9 cellular contexts compared by ENCODE assay signal in the genomic region with DNA sequence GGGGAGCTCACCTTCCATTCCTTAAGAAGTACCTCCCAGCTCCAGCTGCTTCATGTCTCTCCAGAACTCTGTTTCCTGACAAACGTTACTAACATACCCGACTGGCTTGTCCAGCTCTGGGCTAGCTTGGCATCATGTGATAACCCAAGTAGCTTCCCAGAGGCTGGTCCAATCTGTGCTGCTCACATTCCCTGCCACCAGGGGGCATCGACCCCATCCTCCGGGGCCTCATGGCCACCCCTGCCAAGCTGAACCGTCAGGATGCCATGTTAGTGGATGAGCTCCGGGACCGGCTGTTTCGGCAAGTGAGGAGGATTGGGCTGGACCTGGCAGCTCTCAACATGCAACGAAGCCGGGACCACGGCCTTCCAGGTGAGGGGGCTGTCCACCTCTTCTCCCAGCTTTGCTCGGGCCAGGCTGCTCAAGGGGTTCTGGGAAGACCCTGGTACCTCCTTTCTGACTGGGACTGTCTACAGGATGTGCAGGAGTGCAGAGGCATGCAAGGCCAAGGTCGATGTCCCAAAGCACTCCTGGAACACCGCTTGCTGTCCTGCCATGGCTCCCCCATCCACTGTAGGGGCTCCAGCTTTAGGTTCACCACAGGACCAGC. TPM values are rescaled to one million over a fixed set of nuclear protein-coding genes. Genes with fewer than 3 reads are reported as not detected.
DNase-seq lines count a peak whose midpoint lies in the region; ATAC-seq and TF ChIP-seq lines count a peak whose summit lies in the region.
"Had no signal": no experiment of that assay in that cellular context is flagged by ENCODE, and none has a peak within 500 bp of the region (broad histone marks: within the 10 kb centered on the region; RNA-seq: fewer than 3 reads in every experiment).

No MANE protein-coding gene starts in this region.

- peaks cover 0 to 2% (median 0%) of the 10 kb centered on the region in 7 donors for H3K9me3 Mint-ChIP-seq in CD14-positive monocyte
- no peaks in the 10 kb centered on the region for H3K9me3 Mint-ChIP-seq in activated CD8-positive, alpha-beta T cell treated with anti-CD3 and anti-CD28 coated beads, Interleukin-2, amount 10 ng/mL, durations not matched to agents 7 days and 5 days (ENCODE audit: insufficient read depth)
- H3K9me3 Mint-ChIP-seq in progenitor cell of endocrine pancreas (ENCODE audit: low read depth): no peaks in the 10 kb centered on the region

- H3K4me3 Mint-ChIP-seq in CD14-positive monocyte (no peak overlapping the region), progenitor cell of endocrine pancreas (ENCODE audit: low read depth) (no peak overlapping the region)
- H3K4me3 Mint-ChIP-seq in activated CD8-positive, alpha-beta T cell treated with anti-CD3 and anti-CD28 coated beads, Interleukin-2, amount 10 ng/mL, durations not matched to agents 7 days and 5 days: no peak overlapping the region

- ATAC-seq in GM21825 (IDR thresholded peaks at IDR 0.05; ENCODE audit: unreplicated experiment) (peak; percentile 52), GM21737 (IDR thresholded peaks at IDR 0.05; ENCODE audit: unreplicated experiment) (no peak)
- peak; percentile 92 for ATAC-seq in activated CD8-positive, alpha-beta T cell treated with anti-CD3 and anti-CD28 coated beads, Interleukin-2, amount 10 ng/mL, durations not matched to agents 7 days and 5 days

- DNase-seq in CD14-positive monocyte (ENCODE audit: low spot score) (peak; percentile 74), NCI-H748 (lab: John Stamatoyannopoulos, UW; ENCODE audit: unreplicated experiment) (peak; percentile 78), erythroblast (lab: John Stamatoyannopoulos, UW) (peak; percentile 60 to 68), progenitor cell of endocrine pancreas (ENCODE audit: low spot score, unreplicated experiment) (peak; percentile 41), mesenteric fat pad (ENCODE audit: low spot score) (no peak)
- DNase-seq in activated CD8-positive, alpha-beta T cell treated with anti-CD3 and anti-CD28 coated beads, Interleukin-2, amount 10 ng/mL, durations not matched to agents 7 days and 5 days: peak; percentile 68

- H3K4me1 Mint-ChIP-seq in CD14-positive monocyte: peaks cover 6% of the 10 kb centered on the region
- no peaks in the 10 kb centered on the region for H3K4me1 Mint-ChIP-seq in activated CD8-positive, alpha-beta T cell treated with anti-CD3 and anti-CD28 coated beads, Interleukin-2, amount 10 ng/mL, durations not matched to agents 7 days and 5 days (ENCODE audit: low read depth)
- H3K4me1 Mint-ChIP-seq in progenitor cell of endocrine pancreas (ENCODE audit: low read depth): no peaks in the 10 kb centered on the region

- no peak overlapping the region for H3K27ac Mint-ChIP-seq in CD14-positive monocyte
- no peak overlapping the region for H3K27ac Mint-ChIP-seq in activated CD8-positive, alpha-beta T cell treated with anti-CD3 and anti-CD28 coated beads, Interleukin-2, amount 10 ng/mL, durations not matched to agents 7 days and 5 days
- H3K27ac Mint-ChIP-seq in progenitor cell of endocrine pancreas: peak overlapping the region; percentile 10

- intact Hi-C loops in CD14-positive monocyte (cut with micrococcal nuclease): loop anchor here in 1 of 2 donors (2.0 kb wide), 1 partner anchor 247 kb away; no protein-coding TSS in a partner anchor

- POLR2A ChIA-PET in activated CD8-positive, alpha-beta T cell treated with anti-CD3 and anti-CD28 coated beads, Interleukin-2, amount 10 ng/mL, durations not matched to agents 7 days and 5 days (lab: Charles Lee): no interaction called here

- CTCF ChIA-PET in activated CD8-positive, alpha-beta T cell treated with anti-CD3 and anti-CD28 coated beads, Interleukin-2, amount 10 ng/mL, durations not matched to agents 7 days and 5 days (lab: Charles Lee): interaction anchor here (0.7 to 3.7 kb wide), 33 partner anchors 9 to 367 kb away, joined by 3 to 30 read pairs (median 4); a partner anchor contains a TSS

- H3K27me3 Mint-ChIP-seq in CD14-positive monocyte (ENCODE audit: low read depth in 3 of 3): peaks cover 13 to 33% (median 23%) of the 10 kb centered on the region in 3 donors
- H3K27me3 Mint-ChIP-seq in activated CD8-positive, alpha-beta T cell treated with anti-CD3 and anti-CD28 coated beads, Interleukin-2, amount 10 ng/mL, durations not matched to agents 7 days and 5 days (ENCODE audit: low read depth): peaks cover 4% of the 10 kb centered on the region
- H3K27me3 Mint-ChIP-seq in progenitor cell of endocrine pancreas: peaks cover 39% of the 10 kb centered on the region

- TF ChIP-seq CTCF in CD14-positive monocyte (IDR thresholded peaks at IDR 0.05): peak; percentile 83
- peak; percentile 68 for TF ChIP-seq CTCF in progenitor cell of endocrine pancreas (IDR thresholded peaks at IDR 0.05; ENCODE audit: unreplicated experiment)

- H3K36me3 Mint-ChIP-seq in CD14-positive monocyte: peaks cover 0 to under 1% of the 10 kb centered on the region in 2 donors
- no peaks in the 10 kb centered on the region for H3K36me3 Mint-ChIP-seq in activated CD8-positive, alpha-beta T cell treated with anti-CD3 and anti-CD28 coated beads, Interleukin-2, amount 10 ng/mL, durations not matched to agents 7 days and 5 days (ENCODE audit: low read depth)
- H3K36me3 Mint-ChIP-seq in progenitor cell of endocrine pancreas (ENCODE audit: insufficient read depth): peaks cover 1% of the 10 kb centered on the region

- TF ChIP-seq POLR2A in erythroblast (IDR thresholded peaks at IDR 0.05; ENCODE audit: low read length): no peak

RNA-seq across cellular contexts. Expression of a gene that starts 7.6 kb away (rescaled TPM):
- not detected for polyA plus RNA-seq in CD14-positive monocyte
- total RNA-seq in activated CD8-positive, alpha-beta T cell treated with anti-CD3 and anti-CD28 coated beads, Interleukin-2, amount 10 ng/mL, durations not matched to agents 7 days and 5 days: not detected
- total RNA-seq in progenitor cell of endocrine pancreas (not detected in 2 replicates), mesenteric fat pad (not detected)
- total RNA-seq: subcutaneous adipose tissue had no signal

RNA-seq across cellular contexts. Expression of a gene that starts 18.9 kb away (rescaled TPM):
- 1 to 10 TPM; 4.2 to 5.0 TPM for polyA plus RNA-seq in CD14-positive monocyte
- 10 to 100 TPM; 16.1 to 17.6 TPM for total RNA-seq in activated CD8-positive, alpha-beta T cell treated with anti-CD3 and anti-CD28 coated beads, Interleukin-2, amount 10 ng/mL, durations not matched to agents 7 days and 5 days
- total RNA-seq in progenitor cell of endocrine pancreas (40.0 and 44.3 TPM in 2 replicates), mesenteric fat pad (9.6 TPM)

RNA-seq across cellular contexts. Expression of a gene that starts 33.3 kb away (rescaled TPM):
- not detected for polyA plus RNA-seq in CD14-positive monocyte
- not detected for total RNA-seq in activated CD8-positive, alpha-beta T cell treated with anti-CD3 and anti-CD28 coated beads, Interleukin-2, amount 10 ng/mL, durations not matched to agents 7 days and 5 days
- not detected in 2 replicates for total RNA-seq in progenitor cell of endocrine pancreas
- total RNA-seq in mesenteric fat pad: not detected
- total RNA-seq: subcutaneous adipose tissue had no signal

RNA-seq across cellular contexts. Expression of a gene that starts 38.3 kb away (rescaled TPM):
- polyA plus RNA-seq in CD14-positive monocyte: under 1 TPM in 1 of 2 donors, not detected in 1; 0.43 TPM
- total RNA-seq in activated CD8-positive, alpha-beta T cell treated with anti-CD3 and anti-CD28 coated beads, Interleukin-2, amount 10 ng/mL, durations not matched to agents 7 days and 5 days: not detected
- 0.16 TPM in 1 of 2 replicates, not detected in the other for total RNA-seq in progenitor cell of endocrine pancreas
- total RNA-seq in mesenteric fat pad: not detected
- total RNA-seq: subcutaneous adipose tissue had no signal

RNA-seq across cellular contexts. Expression of a gene that starts 51.9 kb away (rescaled TPM):
- not detected for polyA plus RNA-seq in CD14-positive monocyte
- under 1 TPM; 0.50 TPM for total RNA-seq in activated CD8-positive, alpha-beta T cell treated with anti-CD3 and anti-CD28 coated beads, Interleukin-2, amount 10 ng/mL, durations not matched to agents 7 days and 5 days
- total RNA-seq in progenitor cell of endocrine pancreas: not detected in 2 replicates
- total RNA-seq in mesenteric fat pad: not detected
- total RNA-seq: subcutaneous adipose tissue had no signal
